27 cellular contexts compared by ENCODE assay signal in genomic region chr10:86446424-86446823, GRCh38.
DNase-seq lines count a peak whose midpoint lies in the region; ATAC-seq, FAIRE-seq and TF ChIP-seq lines count a peak whose summit lies in the region.
"Had no signal": no experiment of that assay in that cellular context is flagged by ENCODE, and none has a peak within 500 bp of the region (broad histone marks: within the 10 kb centered on the region; RNA-seq: fewer than 3 reads in every experiment).

No MANE protein-coding gene starts in this region.

- no peak for DNase-seq in activated CD8-positive, alpha-beta T cell treated with anti-CD3 and anti-CD28 coated beads for 36 hours
- DNase-seq in activated CD8-positive, alpha-beta T cell treated with anti-CD3 and anti-CD28 coated beads, Interleukin-2, amount 10 ng/mL, durations not matched to agents 7 days and 5 days: no peak
- peak; percentile 8 for DNase-seq in IMR-90
- no peak for DNase-seq in brain microvascular endothelial cell
- no peak for DNase-seq in memory B cell (ENCODE audit: low spot score in 2 of 2)
- DNase-seq in small intestine: no peak
- DNase-seq in stimulated activated CD4-positive, alpha-beta T cell treated with anti-CD3 and anti-CD28 coated beads, Interleukin-4, amount 100 ng/mL, for 4 hours: no peak
- DNase-seq in nucleus accumbens (lab: John Stamatoyannopoulos, UW): no peak
- DNase-seq: activated effector memory CD4-positive, alpha-beta T cell treated with Interleukin-2 at 50 U/mL for 16 hours; amniotic stem cell; cortex of kidney; endodermal cell; gastrocnemius medialis; HFFc6; hypothalamus; mesendoderm; NCI-H446 treated with DMSO at 0.1 percent for 48 hours; occipital lobe; psoas muscle; RPMI8226; stimulated activated CD4-positive, alpha-beta T cell treated with anti-CD3 and anti-CD28 coated beads, Interleukin-15, amount 100 ng/mL, for 24 hours; transverse colon had no signal

- H2AK5ac ChIP-seq in IMR-90 (ENCODE audit: low read depth, low read length): no peak overlapping the region

- H3K27ac ChIP-seq in IMR-90 (ENCODE audit: insufficient read depth, low read length) (no peak overlapping the region), brain microvascular endothelial cell (peak overlapping the region; percentile 26), small intestine (ENCODE audit: low read depth in 1 of 2, low read length in 1 of 2) (no peak overlapping the region)
- H3K27ac ChIP-seq: gastrocnemius medialis, psoas muscle, SJSA1, transverse colon had no signal

- no peak overlapping the region for H2AFZ ChIP-seq in IMR-90 (replicated peaks; ENCODE audit: low read length, poor library complexity)
- H2AFZ ChIP-seq: GM23338 had no signal

- H3K9me3 Mint-ChIP-seq in activated CD8-positive, alpha-beta T cell treated with anti-CD3 and anti-CD28 coated beads for 36 hours: no peaks in the 10 kb centered on the region
- H3K9me3 Mint-ChIP-seq in activated CD8-positive, alpha-beta T cell treated with anti-CD3 and anti-CD28 coated beads, Interleukin-2, amount 10 ng/mL, durations not matched to agents 7 days and 5 days (ENCODE audit: insufficient read depth): no peaks in the 10 kb centered on the region
- H3K9me3 Mint-ChIP-seq in memory B cell: no peaks in the 10 kb centered on the region
- H3K9me3 Mint-ChIP-seq: endodermal cell, GM23338, HFFc6 had no signal

- H3K9me3 ChIP-seq in IMR-90 (ENCODE audit: control insufficient read depth, insufficient read depth, low read length) (no peaks in the 10 kb centered on the region), small intestine (ENCODE audit: control insufficient read depth, low read depth) (no peaks in the 10 kb centered on the region)
- H3K9me3 ChIP-seq: gastrocnemius medialis, psoas muscle, SJSA1, transverse colon had no signal

- peaks cover 35% of the 10 kb centered on the region for H3K4me1 Mint-ChIP-seq in activated CD8-positive, alpha-beta T cell treated with anti-CD3 and anti-CD28 coated beads for 36 hours (ENCODE audit: low read depth)
- H3K4me1 Mint-ChIP-seq in activated CD8-positive, alpha-beta T cell treated with anti-CD3 and anti-CD28 coated beads, Interleukin-2, amount 10 ng/mL, durations not matched to agents 7 days and 5 days (ENCODE audit: low read depth): peaks cover 31% of the 10 kb centered on the region
- H3K4me1 Mint-ChIP-seq in memory B cell: peaks cover 8% of the 10 kb centered on the region
- H3K4me1 Mint-ChIP-seq: GM23338 had no signal

- no peak overlapping the region for H2BK5ac ChIP-seq in IMR-90 (ENCODE audit: low read depth, low read length, poor library complexity, severe bottlenecking)

- no peak overlapping the region for H3K4me2 ChIP-seq in IMR-90 (ENCODE audit: low read depth, low read length)
- H3K4me2 ChIP-seq: GM23338 had no signal

- TF ChIP-seq CTCF in activated CD8-positive, alpha-beta T cell treated with anti-CD3 and anti-CD28 coated beads for 36 hours (IDR thresholded peaks at IDR 0.05): no peak
- TF ChIP-seq CTCF in IMR-90 (conservative IDR thresholded peaks at IDR 0.05; ENCODE audit: low read depth, low read length) (no peak), brain microvascular endothelial cell (IDR thresholded peaks at IDR 0.05; ENCODE audit: low read depth, low read length, missing control alignments) (no peak)

- H3K56ac ChIP-seq in IMR-90 (ENCODE audit: extremely low read depth, insufficient read depth, low read length): no peak overlapping the region

- no CpG with 5 or more reads among the region's 3 CpGs for WGBS in IMR-90 (ENCODE audit: extremely low coverage in 2 of 2, insufficient read length in 1 of 2), 2 experiments
- WGBS in small intestine, 3 donors: 86 to 89% (median 89%) methylated on average over 3 of the region's 3 CpGs

- no peak overlapping the region for H3K14ac ChIP-seq in IMR-90 (replicated peaks; ENCODE audit: low read depth, low read length)

- POLR2A ChIA-PET in activated CD8-positive, alpha-beta T cell treated with anti-CD3 and anti-CD28 coated beads for 36 hours (lab: Charles Lee): interaction anchor here (1.4 kb wide), 2 partner anchors 10 to 46 kb away, joined by 3 to 5 read pairs; no protein-coding TSS in a partner anchor
- POLR2A ChIA-PET in activated CD8-positive, alpha-beta T cell treated with anti-CD3 and anti-CD28 coated beads, Interleukin-2, amount 10 ng/mL, durations not matched to agents 7 days and 5 days (lab: Charles Lee): interaction anchor here (3.9 kb wide), 1 partner anchor 46 kb away, joined by 21 read pairs; no protein-coding TSS in a partner anchor
- POLR2A ChIA-PET in IMR-90 (lab: Charles Lee; ENCODE audit: unreplicated experiment): no interaction called here

- BruUV-seq in IMR-90 (replicated peaks; lab: Mats Ljungman, UMichigan): no TSS peak

- no peak overlapping the region for H3K4me3 Mint-ChIP-seq in activated CD8-positive, alpha-beta T cell treated with anti-CD3 and anti-CD28 coated beads for 36 hours
- no peak overlapping the region for H3K4me3 Mint-ChIP-seq in activated CD8-positive, alpha-beta T cell treated with anti-CD3 and anti-CD28 coated beads, Interleukin-2, amount 10 ng/mL, durations not matched to agents 7 days and 5 days
- H3K4me3 Mint-ChIP-seq in memory B cell: no peak overlapping the region
- H3K4me3 Mint-ChIP-seq: B cell, endodermal cell, GM23338, HFFc6 had no signal

- peaks cover 16 to 60% of the 10 kb centered on the region in 2 experiments; a peak in 3 of 4 replicates for H3K79me1 ChIP-seq in IMR-90 (ENCODE audit: low read depth in 1 of 2, low read length in 2 of 2)

- no peak for TF ChIP-seq RAD21 in IMR-90 (IDR thresholded peaks at IDR 0.05; ENCODE audit: low read length)

- peaks cover 9% of the 10 kb centered on the region for H3K9me1 ChIP-seq in IMR-90 (ENCODE audit: insufficient read depth, low read length)

- H3K23ac ChIP-seq in IMR-90 (ENCODE audit: low read depth, low read length): no peak overlapping the region

- no peak overlapping the region for H2AK9ac ChIP-seq in IMR-90 (replicated peaks; ENCODE audit: low read depth, low read length, poor library complexity)

- H3K27me3 Mint-ChIP-seq in activated CD8-positive, alpha-beta T cell treated with anti-CD3 and anti-CD28 coated beads for 36 hours: no peaks in the 10 kb centered on the region
- no peaks in the 10 kb centered on the region for H3K27me3 Mint-ChIP-seq in activated CD8-positive, alpha-beta T cell treated with anti-CD3 and anti-CD28 coated beads, Interleukin-2, amount 10 ng/mL, durations not matched to agents 7 days and 5 days (ENCODE audit: low read depth)
- no peaks in the 10 kb centered on the region for H3K27me3 Mint-ChIP-seq in memory B cell
- H3K27me3 Mint-ChIP-seq: B cell had no signal

- H4K5ac ChIP-seq in IMR-90 (ENCODE audit: low read depth, low read length): no peak overlapping the region

- dilution Hi-C loops in IMR-90 (cut with HindIII; ENCODE audit: low sequenced_read_pairs, unreplicated experiment): no loop called here

- no peak for TF ChIP-seq POLR2A in IMR-90 (IDR thresholded peaks at IDR 0.05; ENCODE audit: low read depth, low read length)

- H3K27ac Mint-ChIP-seq in activated CD8-positive, alpha-beta T cell treated with anti-CD3 and anti-CD28 coated beads for 36 hours: peak overlapping the region; percentile 58
- no peak overlapping the region for H3K27ac Mint-ChIP-seq in activated CD8-positive, alpha-beta T cell treated with anti-CD3 and anti-CD28 coated beads, Interleukin-2, amount 10 ng/mL, durations not matched to agents 7 days and 5 days
- H3K27ac Mint-ChIP-seq in memory B cell: peak overlapping the region; percentile 52
- H3K27ac Mint-ChIP-seq: B cell, endodermal cell had no signal

- CTCF ChIA-PET in activated CD8-positive, alpha-beta T cell treated with anti-CD3 and anti-CD28 coated beads for 36 hours (lab: Charles Lee): interaction anchor here (4.2 kb wide), 1 partner anchor 46 kb away, joined by 18 read pairs; no protein-coding TSS in a partner anchor
- CTCF ChIA-PET in activated CD8-positive, alpha-beta T cell treated with anti-CD3 and anti-CD28 coated beads, Interleukin-2, amount 10 ng/mL, durations not matched to agents 7 days and 5 days (lab: Charles Lee): interaction anchor here (1.6 to 3.4 kb wide), 2 partner anchors 46 kb away, joined by 7 to 22 read pairs; no protein-coding TSS in a partner anchor
- CTCF ChIA-PET in IMR-90 (lab: Yijun Ruan, JAX): no interaction called here

- H3K36me3 ChIP-seq in IMR-90 (ENCODE audit: control insufficient read depth, insufficient read depth, low read length): peaks cover 31% of the 10 kb centered on the region
- peaks cover 25% of the 10 kb centered on the region for H3K36me3 ChIP-seq in brain microvascular endothelial cell (replicated peaks)
- H3K36me3 ChIP-seq in small intestine (ENCODE audit: control insufficient read depth in 2 of 2, insufficient read depth in 2 of 2, low read length in 2 of 2): peaks cover 10 to 11% of the 10 kb centered on the region in 2 donors

- no peak for ATAC-seq in activated CD8-positive, alpha-beta T cell treated with anti-CD3 and anti-CD28 coated beads for 36 hours
- ATAC-seq in activated CD8-positive, alpha-beta T cell treated with anti-CD3 and anti-CD28 coated beads, Interleukin-2, amount 10 ng/mL, durations not matched to agents 7 days and 5 days: no peak
- ATAC-seq in IMR-90 (ENCODE audit: low read depth) (no peak), memory B cell (ENCODE audit: low read depth) (no peak)
- ATAC-seq: esophagus mucosa, gastrocnemius medialis, GM23338, left lobe of liver, psoas muscle had no signal

- H2BK20ac ChIP-seq in IMR-90 (ENCODE audit: low read depth, low read length): no peak overlapping the region

- in situ Hi-C loops in IMR-90 (cut with MboI; ENCODE audit: low sequenced_read_pairs): no loop called here
- in situ Hi-C loops in brain microvascular endothelial cell (cut with HindIII; ENCODE audit: low pct_ligation_motif_present, low sequenced_read_pairs): no loop called here

- H3K4me3 ChIP-seq in IMR-90 (ENCODE audit: insufficient read depth, low read depth, low read length) (no peak overlapping the region), brain microvascular endothelial cell (ENCODE audit: low read depth, low read length) (no peak overlapping the region), small intestine (ENCODE audit: low read depth in 1 of 2, low read length in 2 of 2) (no peak overlapping the region)
- H3K4me3 ChIP-seq: gastrocnemius medialis, GM23338, psoas muscle, SJSA1, transverse colon had no signal

- peaks cover 67% of the 10 kb centered on the region for H3K36me3 Mint-ChIP-seq in activated CD8-positive, alpha-beta T cell treated with anti-CD3 and anti-CD28 coated beads for 36 hours (ENCODE audit: low read depth)
- peaks cover 80% of the 10 kb centered on the region for H3K36me3 Mint-ChIP-seq in activated CD8-positive, alpha-beta T cell treated with anti-CD3 and anti-CD28 coated beads, Interleukin-2, amount 10 ng/mL, durations not matched to agents 7 days and 5 days (ENCODE audit: low read depth)
- peaks cover 41% of the 10 kb centered on the region for H3K36me3 Mint-ChIP-seq in memory B cell

- intact Hi-C loops in activated CD8-positive, alpha-beta T cell treated with anti-CD3 and anti-CD28 coated beads for 36 hours (cut with micrococcal nuclease): loop anchor here (10.0 kb wide), 1 partner anchor 52 kb away; no protein-coding TSS in a partner anchor
- intact Hi-C loops in IMR-90 (cut with micrococcal nuclease): loop anchor here (5.0 kb wide), 1 partner anchor 41 kb away; no protein-coding TSS in a partner anchor

- H3K4me1 ChIP-seq in IMR-90 (ENCODE audit: control insufficient read depth, insufficient read depth, low read length) (peaks cover 10% of the 10 kb centered on the region), small intestine (ENCODE audit: control insufficient read depth in 2 of 2, insufficient read depth in 1 of 2, low read depth in 1 of 2, low read length in 1 of 2) (peaks cover 2% of the 10 kb centered on the region in 2 donors)
- H3K4me1 ChIP-seq: gastrocnemius medialis, psoas muscle, SJSA1 had no signal

- no peak overlapping the region for H2BK120ac ChIP-seq in IMR-90 (ENCODE audit: low read depth, low read length)

- no peak overlapping the region for H3K4ac ChIP-seq in IMR-90 (ENCODE audit: low read depth, low read length)

- no peak for FAIRE-seq in small intestine (lab: Jason Lieb, UNC)

- no peaks in the 10 kb centered on the region for H3K27me3 ChIP-seq in IMR-90 (ENCODE audit: control insufficient read depth, insufficient read depth, low read length)
- H3K27me3 ChIP-seq in brain microvascular endothelial cell (replicated peaks): no peaks in the 10 kb centered on the region
- no peaks in the 10 kb centered on the region for H3K27me3 ChIP-seq in small intestine (ENCODE audit: control insufficient read depth in 2 of 2, insufficient read depth in 2 of 2, low read length in 2 of 2)
- H3K27me3 ChIP-seq: gastrocnemius medialis, SJSA1, transverse colon had no signal

- H4K20me1 ChIP-seq in IMR-90 (ENCODE audit: insufficient read depth, low read length): no peaks in the 10 kb centered on the region; the same call in 1 of the 2 replicates

- H4K8ac ChIP-seq in IMR-90 (ENCODE audit: low read depth in 2 of 2, low read length in 2 of 2): no peak overlapping the region

- no peak overlapping the region for H2BK15ac ChIP-seq in IMR-90 (ENCODE audit: low read depth, low read length)

- no peak overlapping the region for H3K18ac ChIP-seq in IMR-90 (ENCODE audit: low read depth, low read length)

- H4K91ac ChIP-seq in IMR-90 (ENCODE audit: insufficient read depth, low read depth, low read length): no peak overlapping the region

- no peak overlapping the region for H3K9ac ChIP-seq in IMR-90 (ENCODE audit: low read depth, low read length)
